ENCODE assay signal across 8 cellular contexts in genomic region chr11:75350743-75351540, GRCh38. TPM values are rescaled to one million over a fixed set of nuclear protein-coding genes. Genes with fewer than 3 reads are reported as not detected.
DNase-seq lines count a peak whose midpoint lies in the region; ATAC-seq and TF ChIP-seq lines count a peak whose summit lies in the region.

No MANE protein-coding gene starts in this region.

- POLR2A ChIA-PET in activated CD4-positive, alpha-beta T cell treated with anti-CD3 and anti-CD28 coated beads for 36 hours (lab: Charles Lee): interaction anchor here (1.0 to 1.5 kb wide), 2 partner anchors 12 to 358 kb away, joined by 3 to 4 read pairs; no protein-coding TSS in a partner anchor

- no peaks in the 10 kb centered on the region for H3K27me3 Mint-ChIP-seq in activated CD4-positive, alpha-beta T cell treated with anti-CD3 and anti-CD28 coated beads for 36 hours

- no peaks in the 10 kb centered on the region for H3K36me3 ChIP-seq in body of pancreas (replicated peaks in 1 of 2; ENCODE audit: insufficient read depth in 1 of 2, low read depth in 2 of 2)
- no peaks in the 10 kb centered on the region for H3K36me3 ChIP-seq in iPS-20b (ENCODE audit: insufficient read depth, low read depth, low read length)
- no peaks in the 10 kb centered on the region for H3K36me3 ChIP-seq in spleen

- H3K9me3 ChIP-seq in body of pancreas: no peaks in the 10 kb centered on the region
- H3K9me3 ChIP-seq in iPS-20b (ENCODE audit: insufficient read depth, low read depth, low read length): no peaks in the 10 kb centered on the region
- H3K9me3 ChIP-seq in spleen: no peaks in the 10 kb centered on the region

- TF ChIP-seq POLR2A in body of pancreas (IDR thresholded peaks at IDR 0.05): peak in 2 of 3 donors; percentile 8 to 29
- no peak for TF ChIP-seq POLR2A in spleen (IDR thresholded peaks at IDR 0.05)

- peaks cover 55% of the 10 kb centered on the region for H3K4me1 ChIP-seq in body of pancreas
- H3K4me1 ChIP-seq in iPS-20b (ENCODE audit: insufficient read depth, low read length): peaks cover 26% of the 10 kb centered on the region
- peaks cover 44 to 84% (median 70%) of the 10 kb centered on the region in 6 donors for H3K4me1 ChIP-seq in spleen

- peak in 1 of 7 experiments; percentile 16 for TF ChIP-seq CTCF in body of pancreas (IDR thresholded peaks at IDR 0.05)
- peak in 5 of 11 experiments; percentile 3 to 19 (median 12) for TF ChIP-seq CTCF in spleen (IDR thresholded peaks at IDR 0.05 in 8 of 11, conservative IDR thresholded peaks at IDR 0.05 in 3 of 11)

- peak overlapping the region; percentile 59 to 76 for H3K4me3 ChIP-seq in body of pancreas
- peak overlapping the region; percentile 71 for H3K4me3 ChIP-seq in iPS-20b (ENCODE audit: low read length)
- peak overlapping the region; percentile 54 to 86 (median 68) for H3K4me3 ChIP-seq in spleen

- no peaks in the 10 kb centered on the region for H3K36me3 Mint-ChIP-seq in activated CD4-positive, alpha-beta T cell treated with anti-CD3 and anti-CD28 coated beads for 36 hours (ENCODE audit: low read depth)

- peak overlapping the region; percentile 94 for H3K27ac Mint-ChIP-seq in activated CD4-positive, alpha-beta T cell treated with anti-CD3 and anti-CD28 coated beads for 36 hours

- peak; percentile 54 for ATAC-seq in activated CD4-positive, alpha-beta T cell treated with anti-CD3 and anti-CD28 coated beads for 36 hours
- peak; percentile 63 for ATAC-seq in body of pancreas
- no peak for ATAC-seq in HG02970 (IDR thresholded peaks at IDR 0.05; ENCODE audit: low FRiP score, unreplicated experiment)

- intact Hi-C loops in activated CD4-positive, alpha-beta T cell treated with anti-CD3 and anti-CD28 coated beads for 36 hours (cut with DNase I, micrococcal nuclease): loop anchor here in 1 of 2 experiments (1.0 kb wide), 2 partner anchors 22 to 48 kb away; partner anchors contain the start of gene RPS3
- intact Hi-C loops in body of pancreas (cut with DNase I): no loop called here
- intact Hi-C loops in spleen (cut with DNase I; ENCODE audit: low total_unique reads): no loop called here

- no peaks in the 10 kb centered on the region for H3K27me3 ChIP-seq in body of pancreas
- H3K27me3 ChIP-seq in iPS-20b (ENCODE audit: insufficient read depth, low read length): peaks cover 29% of the 10 kb centered on the region
- H3K27me3 ChIP-seq in spleen (replicated peaks in 1 of 7): no peaks in the 10 kb centered on the region

- WGBS in body of pancreas, 2 donors: 4 to 12% methylated on average over 8 to 34 of the region's 47 CpGs
- WGBS in spleen, 5 donors: 3 to 13% (median 5%) methylated on average over 10 to 47 of the region's 47 CpGs

- H3K27ac ChIP-seq in body of pancreas (peak overlapping the region; percentile 87 to 94 (median 88)), iPS-20b (ENCODE audit: low read length) (no peak overlapping the region), spleen (peak overlapping the region; percentile 81 to 96 (median 93))

- CTCF ChIA-PET in activated CD4-positive, alpha-beta T cell treated with anti-CD3 and anti-CD28 coated beads for 36 hours (lab: Charles Lee): interaction anchor here (0.8 to 3.1 kb wide), 8 partner anchors 10 to 75 kb away, joined by 3 to 21 read pairs (median 4); no protein-coding TSS in a partner anchor

- no peaks in the 10 kb centered on the region for H3K9me3 Mint-ChIP-seq in activated CD4-positive, alpha-beta T cell treated with anti-CD3 and anti-CD28 coated beads for 36 hours (ENCODE audit: low read depth)

- peak overlapping the region; percentile 62; the same call in 1 of the 2 replicates for H3K9ac ChIP-seq in iPS-20b (ENCODE audit: low read depth, low read length)

- peaks cover 65% of the 10 kb centered on the region for H3K4me1 Mint-ChIP-seq in activated CD4-positive, alpha-beta T cell treated with anti-CD3 and anti-CD28 coated beads for 36 hours

- H3K4me3 Mint-ChIP-seq in activated CD4-positive, alpha-beta T cell treated with anti-CD3 and anti-CD28 coated beads for 36 hours: peak overlapping the region; percentile 84

- peak; percentile 66 for DNase-seq in activated CD4-positive, alpha-beta T cell treated with anti-CD3 and anti-CD28 coated beads for 36 hours
- no peak for DNase-seq in activated CD4-positive, alpha-beta T cell treated with anti-CD3 and anti-CD28 coated beads for 1 hour
- peak; percentile 14 for DNase-seq in T follicular helper cell (ENCODE audit: low read depth)
- DNase-seq in body of pancreas: peak; percentile 61 to 78 (median 70)
- peak; percentile 87 for DNase-seq in spleen
- DNase-seq in NCI-H446 treated with DMSO at 0.1 percent for 48 hours (lab: John Stamatoyannopoulos, UW): no peak

RNA-seq across cellular contexts. Expression of gene ARRB1, which starts 0.5 kb away (rescaled TPM):
- total RNA-seq in activated CD4-positive, alpha-beta T cell treated with anti-CD3 and anti-CD28 coated beads for 36 hours: 10 to 100 TPM; 21.0 to 21.8 TPM
- total RNA-seq in body of pancreas (10 to 100 TPM; 41.0 to 54.1 TPM), spleen (100 to 1,000 TPM in 3 of 7 donors, 10 to 100 TPM in 4; 77.7 to 139 (median 84.8) TPM)
- 10 to 100 TPM; 11.6 to 49.3 (median 13.1) TPM for polyA plus RNA-seq in spleen

RNA-seq across cellular contexts. Expression of gene RPS3, which starts 48.4 kb away (rescaled TPM):
- 1,000 to 10,000 TPM; 4,536 to 4,569 TPM for total RNA-seq in activated CD4-positive, alpha-beta T cell treated with anti-CD3 and anti-CD28 coated beads for 36 hours
- 1,000 to 10,000 TPM in 1 of 2 donors, 100 to 1,000 TPM in 1; 921 to 1,114 TPM for total RNA-seq in body of pancreas
- 1,000 to 10,000 TPM; 1,482 to 2,624 (median 2,197) TPM for total RNA-seq in spleen
- polyA plus RNA-seq in spleen: 1,000 to 10,000 TPM; 4,940 to 5,449 (median 5,352) TPM

Comparison
In these comparisons a context has a peak if more than half of its experiments do, and no peak if none do; other contexts are left out.
1. DNase-seq: peak in activated CD4-positive, alpha-beta T cell treated with anti-CD3 and anti-CD28 coated beads for 36 hours (single experiment), T follicular helper cell (single experiment), body of pancreas (4 of 4) and spleen (single experiment); none in activated CD4-positive, alpha-beta T cell treated with anti-CD3 and anti-CD28 coated beads for 1 hour (single experiment) and NCI-H446 treated with DMSO at 0.1 percent for 48 hours (single experiment).
2. POLR2A ChIP-seq: peak in body of pancreas (2 of 3); none in spleen (0 of 3).
3. Peak in every context shown above with its lines, with median percentiles within 50 percentile points of each other: H3K4me3 ChIP-seq.